ENCODE assay signal across 10 cellular contexts in genomic region chr6:33693186-33694158, GRCh38. TPM values are rescaled to one million over a fixed set of nuclear protein-coding genes. Genes with fewer than 3 reads are reported as not detected.
DNase-seq lines count a peak whose midpoint lies in the region; ATAC-seq and TF ChIP-seq lines count a peak whose summit lies in the region.
"Had no signal": no experiment of that assay in that cellular context is flagged by ENCODE, and none has a peak within 500 bp of the region (broad histone marks: within the 10 kb centered on the region; RNA-seq: fewer than 3 reads in every experiment).

No MANE protein-coding gene starts in this region.

- H3K4me3 Mint-ChIP-seq in activated CD8-positive, alpha-beta memory T cell treated with anti-CD3 and anti-CD28 coated beads, Interleukin-2, amount 10 ng/mL, durations not matched to agents 7 days and 5 days, result no peak overlapping the region
- H3K4me3 Mint-ChIP-seq in activated T-helper 17 cell treated with anti-CD3 and anti-CD28 coated beads, Interleukin-2, amount 50 U/mL, for 72 hours, result peak overlapping the region; percentile 87
- peak overlapping the region; percentile 28 to 78 (median 70) for H3K4me3 Mint-ChIP-seq in immature natural killer cell

- H3K4me1 Mint-ChIP-seq in activated CD8-positive, alpha-beta memory T cell treated with anti-CD3 and anti-CD28 coated beads, Interleukin-2, amount 10 ng/mL, durations not matched to agents 7 days and 5 days, result peaks cover 63% of the 10 kb centered on the region
- peaks cover 46% of the 10 kb centered on the region for H3K4me1 Mint-ChIP-seq in activated T-helper 17 cell treated with anti-CD3 and anti-CD28 coated beads, Interleukin-2, amount 50 U/mL, for 72 hours
- H3K4me1 Mint-ChIP-seq in immature natural killer cell, result peaks cover 52 to 59% of the 10 kb centered on the region in 2 donors

- ATAC-seq in activated CD8-positive, alpha-beta memory T cell treated with anti-CD3 and anti-CD28 coated beads, Interleukin-2, amount 10 ng/mL, durations not matched to agents 7 days and 5 days, result no peak
- no peak for ATAC-seq in activated T-helper 17 cell treated with anti-CD3 and anti-CD28 coated beads, Interleukin-2, amount 50 U/mL, for 72 hours (replicated peaks)
- no peak for ATAC-seq in GM21390 (IDR thresholded peaks at IDR 0.05; ENCODE audit: unreplicated experiment)

- no peak overlapping the region for H3K4me3 ChIP-seq in tibial artery

- DNase-seq in activated CD8-positive, alpha-beta memory T cell treated with anti-CD3 and anti-CD28 coated beads, Interleukin-2, amount 10 ng/mL, durations not matched to agents 7 days and 5 days, result no peak
- DNase-seq in activated CD8-positive, alpha-beta memory T cell treated with anti-CD3 and anti-CD28 coated beads for 24 hours, result no peak
- DNase-seq in immature natural killer cell, result no peak
- DNase-seq in tibial artery, result no peak
- DNase-seq in inferior parietal cortex (ENCODE audit: extremely low spot score), result no peak
- no peak for DNase-seq in H4 (ENCODE audit: low spot score)

- TF ChIP-seq CTCF in tibial artery (IDR thresholded peaks at IDR 0.05), result no peak

- H3K27ac ChIP-seq in tibial artery, result peak overlapping the region; percentile 41 to 49

- H3K4me1 ChIP-seq in tibial artery, result peaks cover 0 to 50% (median 21%) of the 10 kb centered on the region in 4 donors

- peaks cover 43% of the 10 kb centered on the region for H3K36me3 Mint-ChIP-seq in activated CD8-positive, alpha-beta memory T cell treated with anti-CD3 and anti-CD28 coated beads, Interleukin-2, amount 10 ng/mL, durations not matched to agents 7 days and 5 days
- peaks cover 100% of the 10 kb centered on the region for H3K36me3 Mint-ChIP-seq in activated T-helper 17 cell treated with anti-CD3 and anti-CD28 coated beads, Interleukin-2, amount 50 U/mL, for 72 hours (ENCODE audit: low read depth)
- peaks cover 20 to 36% (median 24%) of the 10 kb centered on the region in 3 donors for H3K36me3 Mint-ChIP-seq in immature natural killer cell

- peaks cover 0 to 90% (median 17%) of the 10 kb centered on the region in 3 donors for H3K36me3 ChIP-seq in tibial artery

- no peaks in the 10 kb centered on the region for H3K9me3 Mint-ChIP-seq in activated CD8-positive, alpha-beta memory T cell treated with anti-CD3 and anti-CD28 coated beads, Interleukin-2, amount 10 ng/mL, durations not matched to agents 7 days and 5 days (ENCODE audit: low read depth)
- no peaks in the 10 kb centered on the region for H3K9me3 Mint-ChIP-seq in activated T-helper 17 cell treated with anti-CD3 and anti-CD28 coated beads, Interleukin-2, amount 50 U/mL, for 72 hours
- H3K9me3 Mint-ChIP-seq in immature natural killer cell, result no peaks in the 10 kb centered on the region

- peak overlapping the region; percentile 91 for H3K27ac Mint-ChIP-seq in activated CD8-positive, alpha-beta memory T cell treated with anti-CD3 and anti-CD28 coated beads, Interleukin-2, amount 10 ng/mL, durations not matched to agents 7 days and 5 days
- peak overlapping the region; percentile 99 for H3K27ac Mint-ChIP-seq in activated T-helper 17 cell treated with anti-CD3 and anti-CD28 coated beads, Interleukin-2, amount 50 U/mL, for 72 hours
- peak overlapping the region; percentile 97 to 98 (median 97) for H3K27ac Mint-ChIP-seq in immature natural killer cell

- no peaks in the 10 kb centered on the region for H3K9me3 ChIP-seq in tibial artery

- intact Hi-C loops in tibial artery (cut with DNase I; ENCODE audit: low total_unique reads), result no loop called here

- CTCF ChIA-PET in activated CD8-positive, alpha-beta memory T cell treated with anti-CD3 and anti-CD28 coated beads, Interleukin-2, amount 10 ng/mL, durations not matched to agents 7 days and 5 days (lab: Charles Lee), result interaction anchor here (0.8 to 2.6 kb wide), 6 partner anchors 9 to 646 kb away, joined by 3 to 15 read pairs (median 4); partner anchors contain the start of genes ITPR3 and UQCC2

- H3K27me3 Mint-ChIP-seq in activated CD8-positive, alpha-beta memory T cell treated with anti-CD3 and anti-CD28 coated beads, Interleukin-2, amount 10 ng/mL, durations not matched to agents 7 days and 5 days, result no peaks in the 10 kb centered on the region
- H3K27me3 Mint-ChIP-seq in activated T-helper 17 cell treated with anti-CD3 and anti-CD28 coated beads, Interleukin-2, amount 50 U/mL, for 72 hours, result no peaks in the 10 kb centered on the region
- H3K27me3 Mint-ChIP-seq in immature natural killer cell (ENCODE audit: low read depth in 3 of 3), result peaks cover 0 to 9% (median 4%) of the 10 kb centered on the region in 3 donors

- no peaks in the 10 kb centered on the region for H3K27me3 ChIP-seq in tibial artery

RNA-seq across cellular contexts. Expression of gene UQCC2, which starts 18.0 kb away (rescaled TPM):
- 100 to 1,000 TPM in 1 of 2 experiments, 10 to 100 TPM in 1; 94.8 to 108 TPM for total RNA-seq in activated CD8-positive, alpha-beta memory T cell treated with anti-CD3 and anti-CD28 coated beads, Interleukin-2, amount 10 ng/mL, durations not matched to agents 7 days and 5 days
- total RNA-seq in activated T-helper 17 cell treated with anti-CD3 and anti-CD28 coated beads, Interleukin-2, amount 50 U/mL, for 72 hours, result 100 to 1,000 TPM in 1 of 2 donors, 10 to 100 TPM in 1; 65.5 to 112 TPM
- polyA plus RNA-seq in immature natural killer cell, result 10 to 100 TPM; 27.9 to 48.8 (median 37.4) TPM
- 55.1 and 86.8 TPM in 2 replicates for total RNA-seq in H4 (2014; rRNA removed; shearing (Covaris generic))

RNA-seq across cellular contexts. Expression of gene IP6K3, which starts 53.2 kb away (rescaled TPM):
- not detected for total RNA-seq in activated CD8-positive, alpha-beta memory T cell treated with anti-CD3 and anti-CD28 coated beads, Interleukin-2, amount 10 ng/mL, durations not matched to agents 7 days and 5 days
- not detected for total RNA-seq in activated T-helper 17 cell treated with anti-CD3 and anti-CD28 coated beads, Interleukin-2, amount 50 U/mL, for 72 hours
- not detected for polyA plus RNA-seq in immature natural killer cell
- 0.06 TPM in 1 of 2 replicates, not detected in the other for total RNA-seq in H4 (2014; rRNA removed; shearing (Covaris generic))
- total RNA-seq: dermis microvascular lymphatic vessel endothelial cell, temporal lobe had no signal
